Comparison of ENCODE assay signal across 9 cellular contexts in genomic region chr18:13112982-13113381, GRCh38.
A peak's percentile ranks its signal among the peaks of the same experiment; 100 is the strongest.
DNase-seq lines count a peak whose midpoint lies in the region; ATAC-seq and TF ChIP-seq lines count a peak whose summit lies in the region.
"Had no signal": no experiment of that assay in that cellular context is flagged by ENCODE, and none has a peak within 500 bp of the region (broad histone marks: within the 10 kb centered on the region; RNA-seq: fewer than 3 reads in every experiment).

No MANE protein-coding gene starts in this region.

- CTCF ChIA-PET in AG04449 (lab: Yijun Ruan, JAX), result interaction anchor here (0.6 to 1.9 kb wide), 14 partner anchors 10 to 520 kb away, joined by 3 to 23 read pairs (median 3); no protein-coding TSS in a partner anchor

- no peak for TF ChIP-seq POLR2A in upper lobe of left lung (IDR thresholded peaks at IDR 0.05)

- no peaks in the 10 kb centered on the region for H3K4me1 ChIP-seq in upper lobe of left lung

- H3K36me3 Mint-ChIP-seq in mesothelial cell of epicardium, result peaks cover 47% of the 10 kb centered on the region

- in situ Hi-C loops in astrocyte of the spinal cord (cut with HindIII; ENCODE audit: low sequenced_read_pairs), result no loop called here

- H3K4me3 ChIP-seq in AG04449 (ENCODE audit: low read depth, low read length) (no peak overlapping the region), astrocyte of the spinal cord (ENCODE audit: low read depth, low read length) (no peak overlapping the region), upper lobe of left lung (no peak overlapping the region)

- peak; percentile 55 to 58 for ATAC-seq in upper lobe of left lung (ENCODE audit: low FRiP score in 2 of 2)
- ATAC-seq in HG02642 (IDR thresholded peaks at IDR 0.05; ENCODE audit: poor library complexity, unreplicated experiment), result no peak

- TF ChIP-seq CTCF in AG04449 (IDR thresholded peaks at IDR 0.05; ENCODE audit: insufficient read depth, low read length, missing control alignments), result peak; percentile 59
- peak; percentile 50 for TF ChIP-seq CTCF in astrocyte of the spinal cord (IDR thresholded peaks at IDR 0.05; ENCODE audit: low read depth, low read length)
- no peak for TF ChIP-seq CTCF in upper lobe of left lung (IDR thresholded peaks at IDR 0.05)
- TF ChIP-seq CTCF in mesothelial cell of epicardium (IDR thresholded peaks at IDR 0.05; ENCODE audit: unreplicated experiment), result no peak

- no peak overlapping the region for H3K27ac ChIP-seq in upper lobe of left lung

- H3K9me3 Mint-ChIP-seq in mesothelial cell of epicardium, result peaks cover 18% of the 10 kb centered on the region
- H3K9me3 Mint-ChIP-seq: activated B cell treated with CpG ODN at 0.5 μM for 24 hours had no signal

- DNase-seq in AG04449 (ENCODE audit: low read depth, low spot score), result no peak
- DNase-seq in HuH-7.5 (ENCODE audit: low spot score), result peak; percentile 66
- peak; percentile 53 for DNase-seq in astrocyte of the spinal cord (ENCODE audit: low read depth, low spot score)
- DNase-seq in iPS-NIHi7 (ENCODE audit: extremely low spot score), result peak; percentile 92
- DNase-seq in upper lobe of left lung, result no peak
- no peak for DNase-seq in stimulated activated naive CD4-positive, alpha-beta T cell treated with Interleukin-2 at 50 U/mL for 16 hours (lab: John Stamatoyannopoulos, UW)
- DNase-seq in mesothelial cell of epicardium (ENCODE audit: low spot score in 2 of 2, unreplicated experiment in 2 of 2), result no peak
- DNase-seq: activated B cell treated with CpG ODN at 0.5 μM for 24 hours had no signal

- POLR2A ChIA-PET in AG04449 (lab: Yijun Ruan, JAX), result no interaction called here

- no peaks in the 10 kb centered on the region for H3K9me3 ChIP-seq in upper lobe of left lung

- H3K27me3 ChIP-seq in upper lobe of left lung, result no peaks in the 10 kb centered on the region

- H3K27me3 Mint-ChIP-seq in mesothelial cell of epicardium (ENCODE audit: low read depth), result no peaks in the 10 kb centered on the region
- H3K27me3 Mint-ChIP-seq: activated B cell treated with CpG ODN at 0.5 μM for 24 hours had no signal

- H3K36me3 ChIP-seq in upper lobe of left lung, result peaks cover 4 to 59% (median 40%) of the 10 kb centered on the region in 4 donors

- H3K4me1 Mint-ChIP-seq in mesothelial cell of epicardium, result peaks cover 4% of the 10 kb centered on the region
- H3K4me1 Mint-ChIP-seq: activated B cell treated with CpG ODN at 0.5 μM for 24 hours had no signal

- WGBS in upper lobe of left lung, 2 donors, result 72 to 76% methylated on average over 7 to 8 of the region's 8 CpGs

- no peak for TF ChIP-seq EP300 in upper lobe of left lung (IDR thresholded peaks at IDR 0.05)

- no peak overlapping the region for H3K4me3 Mint-ChIP-seq in mesothelial cell of epicardium
- H3K4me3 Mint-ChIP-seq: activated B cell treated with CpG ODN at 0.5 μM for 24 hours had no signal

- H3K27ac Mint-ChIP-seq in mesothelial cell of epicardium, result no peak overlapping the region
- H3K27ac Mint-ChIP-seq: activated B cell treated with CpG ODN at 0.5 μM for 24 hours had no signal

Comparison
In these comparisons a context has a peak if more than half of its experiments do, and no peak if none do; other contexts are left out.
1. DNase-seq: peak in HuH-7.5 (single experiment), astrocyte of the spinal cord (single experiment) and iPS-NIHi7 (single experiment); none in AG04449 (single experiment), upper lobe of left lung (0 of 2), stimulated activated naive CD4-positive, alpha-beta T cell treated with Interleukin-2 at 50 U/mL for 16 hours (single experiment) and mesothelial cell of epicardium (0 of 2).
2. CTCF ChIP-seq: peak in AG04449 (single experiment) and astrocyte of the spinal cord (single experiment); none in upper lobe of left lung (0 of 6) and mesothelial cell of epicardium (single experiment).